1 cellular context compared by ENCODE assay signal in genomic region chr1:151540021-151540981, GRCh38.
A peak's percentile ranks its signal among the peaks of the same experiment; 100 is the strongest.
TF ChIP-seq lines count a peak whose summit lies in the region.

Gene TUFT1, plus strand, starts transcription at chr1:151540309. Its CDS starts 58 bp downstream, at chr1:151540367.

TF ChIP-seq in K562, 482 proteins besides CTCF, POLR2A, EP300 and RAD21 (continued from another document and continues in another):
- peak; percentile 80; the same call in 1 of the 2 replicates for TF ChIP-seq ATF7 (IDR thresholded peaks at IDR 0.05)
- peak; percentile 94 for TF ChIP-seq TBP (optimal IDR thresholded peaks at IDR 0.05; ENCODE audit: low read depth, low read length)
- TF ChIP-seq, protein P1, sequence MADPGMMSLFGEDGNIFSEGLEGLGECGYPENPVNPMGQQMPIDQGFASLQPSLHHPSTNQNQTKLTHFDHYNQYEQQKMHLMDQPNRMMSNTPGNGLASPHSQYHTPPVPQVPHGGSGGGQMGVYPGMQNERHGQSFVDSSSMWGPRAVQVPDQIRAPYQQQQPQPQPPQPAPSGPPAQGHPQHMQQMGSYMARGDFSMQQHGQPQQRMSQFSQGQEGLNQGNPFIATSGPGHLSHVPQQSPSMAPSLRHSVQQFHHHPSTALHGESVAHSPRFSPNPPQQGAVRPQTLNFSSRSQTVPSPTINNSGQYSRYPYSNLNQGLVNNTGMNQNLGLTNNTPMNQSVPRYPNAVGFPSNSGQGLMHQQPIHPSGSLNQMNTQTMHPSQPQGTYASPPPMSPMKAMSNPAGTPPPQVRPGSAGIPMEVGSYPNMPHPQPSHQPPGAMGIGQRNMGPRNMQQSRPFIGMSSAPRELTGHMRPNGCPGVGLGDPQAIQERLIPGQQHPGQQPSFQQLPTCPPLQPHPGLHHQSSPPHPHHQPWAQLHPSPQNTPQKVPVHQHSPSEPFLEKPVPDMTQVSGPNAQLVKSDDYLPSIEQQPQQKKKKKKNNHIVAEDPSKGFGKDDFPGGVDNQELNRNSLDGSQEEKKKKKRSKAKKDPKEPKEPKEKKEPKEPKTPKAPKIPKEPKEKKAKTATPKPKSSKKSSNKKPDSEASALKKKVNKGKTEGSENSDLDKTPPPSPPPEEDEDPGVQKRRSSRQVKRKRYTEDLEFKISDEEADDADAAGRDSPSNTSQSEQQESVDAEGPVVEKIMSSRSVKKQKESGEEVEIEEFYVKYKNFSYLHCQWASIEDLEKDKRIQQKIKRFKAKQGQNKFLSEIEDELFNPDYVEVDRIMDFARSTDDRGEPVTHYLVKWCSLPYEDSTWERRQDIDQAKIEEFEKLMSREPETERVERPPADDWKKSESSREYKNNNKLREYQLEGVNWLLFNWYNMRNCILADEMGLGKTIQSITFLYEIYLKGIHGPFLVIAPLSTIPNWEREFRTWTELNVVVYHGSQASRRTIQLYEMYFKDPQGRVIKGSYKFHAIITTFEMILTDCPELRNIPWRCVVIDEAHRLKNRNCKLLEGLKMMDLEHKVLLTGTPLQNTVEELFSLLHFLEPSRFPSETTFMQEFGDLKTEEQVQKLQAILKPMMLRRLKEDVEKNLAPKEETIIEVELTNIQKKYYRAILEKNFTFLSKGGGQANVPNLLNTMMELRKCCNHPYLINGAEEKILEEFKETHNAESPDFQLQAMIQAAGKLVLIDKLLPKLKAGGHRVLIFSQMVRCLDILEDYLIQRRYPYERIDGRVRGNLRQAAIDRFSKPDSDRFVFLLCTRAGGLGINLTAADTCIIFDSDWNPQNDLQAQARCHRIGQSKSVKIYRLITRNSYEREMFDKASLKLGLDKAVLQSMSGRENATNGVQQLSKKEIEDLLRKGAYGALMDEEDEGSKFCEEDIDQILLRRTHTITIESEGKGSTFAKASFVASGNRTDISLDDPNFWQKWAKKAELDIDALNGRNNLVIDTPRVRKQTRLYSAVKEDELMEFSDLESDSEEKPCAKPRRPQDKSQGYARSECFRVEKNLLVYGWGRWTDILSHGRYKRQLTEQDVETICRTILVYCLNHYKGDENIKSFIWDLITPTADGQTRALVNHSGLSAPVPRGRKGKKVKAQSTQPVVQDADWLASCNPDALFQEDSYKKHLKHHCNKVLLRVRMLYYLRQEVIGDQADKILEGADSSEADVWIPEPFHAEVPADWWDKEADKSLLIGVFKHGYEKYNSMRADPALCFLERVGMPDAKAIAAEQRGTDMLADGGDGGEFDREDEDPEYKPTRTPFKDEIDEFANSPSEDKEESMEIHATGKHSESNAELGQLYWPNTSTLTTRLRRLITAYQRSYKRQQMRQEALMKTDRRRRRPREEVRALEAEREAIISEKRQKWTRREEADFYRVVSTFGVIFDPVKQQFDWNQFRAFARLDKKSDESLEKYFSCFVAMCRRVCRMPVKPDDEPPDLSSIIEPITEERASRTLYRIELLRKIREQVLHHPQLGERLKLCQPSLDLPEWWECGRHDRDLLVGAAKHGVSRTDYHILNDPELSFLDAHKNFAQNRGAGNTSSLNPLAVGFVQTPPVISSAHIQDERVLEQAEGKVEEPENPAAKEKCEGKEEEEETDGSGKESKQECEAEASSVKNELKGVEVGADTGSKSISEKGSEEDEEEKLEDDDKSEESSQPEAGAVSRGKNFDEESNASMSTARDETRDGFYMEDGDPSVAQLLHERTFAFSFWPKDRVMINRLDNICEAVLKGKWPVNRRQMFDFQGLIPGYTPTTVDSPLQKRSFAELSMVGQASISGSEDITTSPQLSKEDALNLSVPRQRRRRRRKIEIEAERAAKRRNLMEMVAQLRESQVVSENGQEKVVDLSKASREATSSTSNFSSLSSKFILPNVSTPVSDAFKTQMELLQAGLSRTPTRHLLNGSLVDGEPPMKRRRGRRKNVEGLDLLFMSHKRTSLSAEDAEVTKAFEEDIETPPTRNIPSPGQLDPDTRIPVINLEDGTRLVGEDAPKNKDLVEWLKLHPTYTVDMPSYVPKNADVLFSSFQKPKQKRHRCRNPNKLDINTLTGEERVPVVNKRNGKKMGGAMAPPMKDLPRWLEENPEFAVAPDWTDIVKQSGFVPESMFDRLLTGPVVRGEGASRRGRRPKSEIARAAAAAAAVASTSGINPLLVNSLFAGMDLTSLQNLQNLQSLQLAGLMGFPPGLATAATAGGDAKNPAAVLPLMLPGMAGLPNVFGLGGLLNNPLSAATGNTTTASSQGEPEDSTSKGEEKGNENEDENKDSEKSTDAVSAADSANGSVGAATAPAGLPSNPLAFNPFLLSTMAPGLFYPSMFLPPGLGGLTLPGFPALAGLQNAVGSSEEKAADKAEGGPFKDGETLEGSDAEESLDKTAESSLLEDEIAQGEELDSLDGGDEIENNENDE (IDR thresholded peaks at IDR 0.05; ENCODE audit: low read depth, low read length) = no peak
- TF ChIP-seq, protein P2, sequence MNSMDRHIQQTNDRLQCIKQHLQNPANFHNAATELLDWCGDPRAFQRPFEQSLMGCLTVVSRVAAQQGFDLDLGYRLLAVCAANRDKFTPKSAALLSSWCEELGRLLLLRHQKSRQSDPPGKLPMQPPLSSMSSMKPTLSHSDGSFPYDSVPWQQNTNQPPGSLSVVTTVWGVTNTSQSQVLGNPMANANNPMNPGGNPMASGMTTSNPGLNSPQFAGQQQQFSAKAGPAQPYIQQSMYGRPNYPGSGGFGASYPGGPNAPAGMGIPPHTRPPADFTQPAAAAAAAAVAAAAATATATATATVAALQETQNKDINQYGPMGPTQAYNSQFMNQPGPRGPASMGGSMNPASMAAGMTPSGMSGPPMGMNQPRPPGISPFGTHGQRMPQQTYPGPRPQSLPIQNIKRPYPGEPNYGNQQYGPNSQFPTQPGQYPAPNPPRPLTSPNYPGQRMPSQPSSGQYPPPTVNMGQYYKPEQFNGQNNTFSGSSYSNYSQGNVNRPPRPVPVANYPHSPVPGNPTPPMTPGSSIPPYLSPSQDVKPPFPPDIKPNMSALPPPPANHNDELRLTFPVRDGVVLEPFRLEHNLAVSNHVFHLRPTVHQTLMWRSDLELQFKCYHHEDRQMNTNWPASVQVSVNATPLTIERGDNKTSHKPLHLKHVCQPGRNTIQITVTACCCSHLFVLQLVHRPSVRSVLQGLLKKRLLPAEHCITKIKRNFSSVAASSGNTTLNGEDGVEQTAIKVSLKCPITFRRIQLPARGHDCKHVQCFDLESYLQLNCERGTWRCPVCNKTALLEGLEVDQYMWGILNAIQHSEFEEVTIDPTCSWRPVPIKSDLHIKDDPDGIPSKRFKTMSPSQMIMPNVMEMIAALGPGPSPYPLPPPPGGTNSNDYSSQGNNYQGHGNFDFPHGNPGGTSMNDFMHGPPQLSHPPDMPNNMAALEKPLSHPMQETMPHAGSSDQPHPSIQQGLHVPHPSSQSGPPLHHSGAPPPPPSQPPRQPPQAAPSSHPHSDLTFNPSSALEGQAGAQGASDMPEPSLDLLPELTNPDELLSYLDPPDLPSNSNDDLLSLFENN (IDR thresholded peaks at IDR 0.05; ENCODE audit: low read depth in 2 of 2, low read length in 2 of 2) = peak in 1 of 2 experiments; percentile 31; a peak in 1 of 4 replicates
- no peak for TF ChIP-seq ZZZ3 (IDR thresholded peaks at IDR 0.05)
- TF ChIP-seq, protein P3, sequence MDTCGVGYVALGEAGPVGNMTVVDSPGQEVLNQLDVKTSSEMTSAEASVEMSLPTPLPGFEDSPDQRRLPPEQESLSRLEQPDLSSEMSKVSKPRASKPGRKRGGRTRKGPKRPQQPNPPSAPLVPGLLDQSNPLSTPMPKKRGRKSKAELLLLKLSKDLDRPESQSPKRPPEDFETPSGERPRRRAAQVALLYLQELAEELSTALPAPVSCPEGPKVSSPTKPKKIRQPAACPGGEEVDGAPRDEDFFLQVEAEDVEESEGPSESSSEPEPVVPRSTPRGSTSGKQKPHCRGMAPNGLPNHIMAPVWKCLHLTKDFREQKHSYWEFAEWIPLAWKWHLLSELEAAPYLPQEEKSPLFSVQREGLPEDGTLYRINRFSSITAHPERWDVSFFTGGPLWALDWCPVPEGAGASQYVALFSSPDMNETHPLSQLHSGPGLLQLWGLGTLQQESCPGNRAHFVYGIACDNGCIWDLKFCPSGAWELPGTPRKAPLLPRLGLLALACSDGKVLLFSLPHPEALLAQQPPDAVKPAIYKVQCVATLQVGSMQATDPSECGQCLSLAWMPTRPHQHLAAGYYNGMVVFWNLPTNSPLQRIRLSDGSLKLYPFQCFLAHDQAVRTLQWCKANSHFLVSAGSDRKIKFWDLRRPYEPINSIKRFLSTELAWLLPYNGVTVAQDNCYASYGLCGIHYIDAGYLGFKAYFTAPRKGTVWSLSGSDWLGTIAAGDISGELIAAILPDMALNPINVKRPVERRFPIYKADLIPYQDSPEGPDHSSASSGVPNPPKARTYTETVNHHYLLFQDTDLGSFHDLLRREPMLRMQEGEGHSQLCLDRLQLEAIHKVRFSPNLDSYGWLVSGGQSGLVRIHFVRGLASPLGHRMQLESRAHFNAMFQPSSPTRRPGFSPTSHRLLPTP (IDR thresholded peaks at IDR 0.05; ENCODE audit: borderline replicate concordance, extremely low read depth, insufficient read length) = no peak
- TF ChIP-seq CGGBP1 (CRISPR knock-in tag; IDR thresholded peaks at IDR 0.05) = no peak
- TF ChIP-seq MEIS2 (IDR thresholded peaks at IDR 0.05; ENCODE audit: partially characterized antibody) = peak; percentile 58
- peak; percentile 97 for TF ChIP-seq SP1 (CRISPR knock-in tag; IDR thresholded peaks at IDR 0.05)
- TF ChIP-seq, protein P4, sequence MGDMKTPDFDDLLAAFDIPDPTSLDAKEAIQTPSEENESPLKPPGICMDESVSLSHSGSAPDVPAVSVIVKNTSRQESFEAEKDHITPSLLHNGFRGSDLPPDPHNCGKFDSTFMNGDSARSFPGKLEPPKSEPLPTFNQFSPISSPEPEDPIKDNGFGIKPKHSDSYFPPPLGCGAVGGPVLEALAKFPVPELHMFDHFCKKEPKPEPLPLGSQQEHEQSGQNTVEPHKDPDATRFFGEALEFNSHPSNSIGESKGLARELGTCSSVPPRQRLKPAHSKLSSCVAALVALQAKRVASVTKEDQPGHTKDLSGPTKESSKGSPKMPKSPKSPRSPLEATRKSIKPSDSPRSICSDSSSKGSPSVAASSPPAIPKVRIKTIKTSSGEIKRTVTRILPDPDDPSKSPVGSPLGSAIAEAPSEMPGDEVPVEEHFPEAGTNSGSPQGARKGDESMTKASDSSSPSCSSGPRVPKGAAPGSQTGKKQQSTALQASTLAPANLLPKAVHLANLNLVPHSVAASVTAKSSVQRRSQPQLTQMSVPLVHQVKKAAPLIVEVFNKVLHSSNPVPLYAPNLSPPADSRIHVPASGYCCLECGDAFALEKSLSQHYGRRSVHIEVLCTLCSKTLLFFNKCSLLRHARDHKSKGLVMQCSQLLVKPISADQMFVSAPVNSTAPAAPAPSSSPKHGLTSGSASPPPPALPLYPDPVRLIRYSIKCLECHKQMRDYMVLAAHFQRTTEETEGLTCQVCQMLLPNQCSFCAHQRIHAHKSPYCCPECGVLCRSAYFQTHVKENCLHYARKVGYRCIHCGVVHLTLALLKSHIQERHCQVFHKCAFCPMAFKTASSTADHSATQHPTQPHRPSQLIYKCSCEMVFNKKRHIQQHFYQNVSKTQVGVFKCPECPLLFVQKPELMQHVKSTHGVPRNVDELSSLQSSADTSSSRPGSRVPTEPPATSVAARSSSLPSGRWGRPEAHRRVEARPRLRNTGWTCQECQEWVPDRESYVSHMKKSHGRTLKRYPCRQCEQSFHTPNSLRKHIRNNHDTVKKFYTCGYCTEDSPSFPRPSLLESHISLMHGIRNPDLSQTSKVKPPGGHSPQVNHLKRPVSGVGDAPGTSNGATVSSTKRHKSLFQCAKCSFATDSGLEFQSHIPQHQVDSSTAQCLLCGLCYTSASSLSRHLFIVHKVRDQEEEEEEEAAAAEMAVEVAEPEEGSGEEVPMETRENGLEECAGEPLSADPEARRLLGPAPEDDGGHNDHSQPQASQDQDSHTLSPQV (IDR thresholded peaks at IDR 0.05) = no peak
- 0 out of 2 replicates have a peak, but pooled peaks have one; percentile 24 for TF ChIP-seq KAT7 (CRISPR knock-in tag; IDR thresholded peaks at IDR 0.05; ENCODE audit: borderline replicate concordance)
- no peak for TF ChIP-seq ZNF583 (CRISPR knock-in tag; IDR thresholded peaks at IDR 0.05)
- 0 out of 2 replicates have a peak, but pooled peaks have one; percentile 12 for TF ChIP-seq FOXK1 (CRISPR knock-in tag; IDR thresholded peaks at IDR 0.05; ENCODE audit: borderline replicate concordance)
- TF ChIP-seq MAZ (CRISPR knock-in tag; conservative IDR thresholded peaks at IDR 0.05 in 1 of 2, IDR thresholded peaks at IDR 0.05 in 1 of 2) = peak; percentile 11 to 19; a peak in 1 of 4 replicates
- no peak for TF ChIP-seq DIDO1 (tag; IDR thresholded peaks at IDR 0.05; ENCODE audit: low read depth)
- TF ChIP-seq FOXJ3 (CRISPR knock-in tag; IDR thresholded peaks at IDR 0.05) = no peak
- no peak; the same call in 1 of the 2 replicates for TF ChIP-seq HDAC2 (IDR thresholded peaks at IDR 0.05)
- TF ChIP-seq, protein P5, sequence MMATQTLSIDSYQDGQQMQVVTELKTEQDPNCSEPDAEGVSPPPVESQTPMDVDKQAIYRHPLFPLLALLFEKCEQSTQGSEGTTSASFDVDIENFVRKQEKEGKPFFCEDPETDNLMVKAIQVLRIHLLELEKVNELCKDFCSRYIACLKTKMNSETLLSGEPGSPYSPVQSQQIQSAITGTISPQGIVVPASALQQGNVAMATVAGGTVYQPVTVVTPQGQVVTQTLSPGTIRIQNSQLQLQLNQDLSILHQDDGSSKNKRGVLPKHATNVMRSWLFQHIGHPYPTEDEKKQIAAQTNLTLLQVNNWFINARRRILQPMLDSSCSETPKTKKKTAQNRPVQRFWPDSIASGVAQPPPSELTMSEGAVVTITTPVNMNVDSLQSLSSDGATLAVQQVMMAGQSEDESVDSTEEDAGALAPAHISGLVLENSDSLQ (IDR thresholded peaks at IDR 0.05) = peak; percentile 75
- no peak for TF ChIP-seq AFF1 (IDR thresholded peaks at IDR 0.05; ENCODE audit: low read depth in 1 of 2, partially characterized antibody in 2 of 2)
- 0 out of 2 replicates have a peak, but pooled peaks have one; percentile 60 for TF ChIP-seq ESRRA (IDR thresholded peaks at IDR 0.05; ENCODE audit: borderline replicate concordance, low read depth)
